8 cellular contexts compared by ENCODE assay signal in the genomic region with DNA sequence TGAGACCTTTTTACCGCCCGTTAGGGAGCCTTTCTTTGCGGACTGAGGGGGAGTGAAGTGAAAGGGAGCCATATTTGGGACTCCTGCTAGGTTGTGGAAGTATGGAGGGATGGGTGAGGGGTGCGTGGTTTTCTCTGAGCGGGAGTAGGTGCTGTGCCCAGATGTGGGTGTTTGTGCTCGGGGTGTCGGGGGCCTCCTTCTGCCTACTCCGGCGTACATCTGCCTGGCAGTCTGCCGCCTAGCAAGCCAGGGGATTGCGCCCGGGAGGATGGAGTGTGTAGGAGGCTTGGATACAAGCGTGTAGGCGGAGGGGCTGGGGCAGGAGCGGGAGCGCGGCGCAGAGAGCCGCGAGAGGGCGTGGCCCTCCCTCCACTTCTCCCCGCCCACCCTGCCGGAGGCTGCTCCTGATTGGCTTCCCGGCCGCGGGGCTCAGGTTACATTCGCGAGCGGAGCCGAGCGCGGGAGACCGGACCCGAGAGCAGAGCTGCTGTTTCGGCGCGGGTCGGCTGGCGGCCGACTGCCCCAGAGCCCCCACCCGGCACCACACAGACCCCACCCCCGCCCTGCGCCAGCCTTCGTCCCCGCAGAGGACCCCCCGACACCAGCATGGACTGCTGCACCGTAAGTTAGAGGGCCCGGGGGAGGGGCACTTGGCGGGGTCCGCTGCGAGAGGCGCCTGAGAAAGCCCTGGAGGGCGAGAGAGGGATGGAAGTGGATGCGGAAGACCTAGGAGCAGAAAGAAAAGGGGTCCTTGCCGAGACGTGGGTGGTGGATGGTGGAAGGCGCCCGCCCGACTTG. TPM values are rescaled to one million over a fixed set of nuclear protein-coding genes. Genes with fewer than 3 reads are reported as not detected.
A peak's percentile ranks its signal among the peaks of the same experiment; 100 is the strongest.
DNase-seq lines count a peak whose midpoint lies in the region; ATAC-seq and TF ChIP-seq lines count a peak whose summit lies in the region.

NRGN (plus strand) TSS at position 464 of the 798 bp plus-strand sequence; CDS start at position 607, 143 bp downstream.

- TF ChIP-seq CTCF in Panc1 (IDR thresholded peaks at IDR 0.05), result no peak
- TF ChIP-seq CTCF in fibroblast of mammary gland (conservative IDR thresholded peaks at IDR 0.05; ENCODE audit: control insufficient read depth, insufficient read depth, low read depth, low read length), result no peak

- intact Hi-C loops in Panc1 (cut with micrococcal nuclease; ENCODE audit: unreplicated experiment), result no loop called here
- intact Hi-C loops in activated T-helper 1 cell treated with anti-CD3 and anti-CD28 coated beads, Interleukin-12 subunit alpha, Interleukin-12 subunit beta, Interleukin-2, Interleukin-4 antibody, amounts not matched to agents 30 ng/mL and 10 ng/mL and 1 ng/mL, durations not matched to agents 14 hours and 24 hours and 36 hours (cut with micrococcal nuclease), result loop anchor here (1.0 to 10.0 kb wide), 7 partner anchors 8 to 1675 kb away; partner anchors contain the start of genes HSPA8, SIAE, SPA17 and TBRG1

- no peak within 1 kb of the TSS for H3K27ac ChIP-seq in Panc1 (ENCODE audit: low read length)

- POLR2A ChIA-PET in Panc1 (lab: Charles Lee), result interaction anchor here (1.0 kb wide), 1 partner anchor 66 kb away, joined by 3 read pairs; the partner anchor contains the start of genes SIAE and SPA17
- POLR2A ChIA-PET in naive thymus-derived CD8-positive, alpha-beta T cell (lab: Charles Lee), result interaction anchor here (0.6 to 2.0 kb wide), 2 partner anchors 42 to 69 kb away, joined by 3 to 6 read pairs; no protein-coding TSS in a partner anchor

- H3K27me3 ChIP-seq in Panc1 (ENCODE audit: control insufficient read depth, insufficient read depth, low read length), result peaks cover 40% of the 10 kb centered on the region

- H3K4me3 ChIP-seq in Jurkat, Clone E6-1 (ENCODE audit: low read length), result peak within 1 kb of the TSS; percentile 55
- H3K4me3 ChIP-seq in Panc1 (ENCODE audit: low read depth in 2 of 2, low read length in 2 of 2) (peak within 1 kb of the TSS; percentile 52 to 67), fibroblast of mammary gland (ENCODE audit: control insufficient read depth, low read depth, low read length) (peak within 1 kb of the TSS; percentile 64)

- peaks cover 2% of the 10 kb centered on the region for H3K36me3 Mint-ChIP-seq in activated T-helper 1 cell treated with anti-CD3 and anti-CD28 coated beads, Interleukin-12 subunit alpha, Interleukin-12 subunit beta, Interleukin-2, Interleukin-4 antibody, amounts not matched to agents 30 ng/mL and 10 ng/mL and 1 ng/mL, durations not matched to agents 14 hours and 24 hours and 36 hours (ENCODE audit: low read depth)
- no peaks in the 10 kb centered on the region for H3K36me3 Mint-ChIP-seq in naive thymus-derived CD8-positive, alpha-beta T cell
- H3K36me3 Mint-ChIP-seq in stimulated activated memory B cell treated with anti-CD40 and anti-IgM and Interleukin-4, amounts not matched to agents 10 μg/mL and 1 μg/mL and 100 μg/mL, for 72 hours, result no peaks in the 10 kb centered on the region

- peaks cover 38% of the 10 kb centered on the region for H3K27me3 Mint-ChIP-seq in activated T-helper 1 cell treated with anti-CD3 and anti-CD28 coated beads, Interleukin-12 subunit alpha, Interleukin-12 subunit beta, Interleukin-2, Interleukin-4 antibody, amounts not matched to agents 30 ng/mL and 10 ng/mL and 1 ng/mL, durations not matched to agents 14 hours and 24 hours and 36 hours (ENCODE audit: insufficient read depth)
- peaks cover 0 to 13% (median 1%) of the 10 kb centered on the region in 5 donors for H3K27me3 Mint-ChIP-seq in naive thymus-derived CD8-positive, alpha-beta T cell
- H3K27me3 Mint-ChIP-seq in stimulated activated memory B cell treated with anti-CD40 and anti-IgM and Interleukin-4, amounts not matched to agents 10 μg/mL and 1 μg/mL and 100 μg/mL, for 72 hours, result peaks cover 13% of the 10 kb centered on the region

- no peaks in the 10 kb centered on the region for H3K9me3 ChIP-seq in Panc1 (ENCODE audit: control insufficient read depth, insufficient read depth, low read depth, low read length)

- peak within 1 kb of the TSS; percentile 54 for H3K27ac Mint-ChIP-seq in activated T-helper 1 cell treated with anti-CD3 and anti-CD28 coated beads, Interleukin-12 subunit alpha, Interleukin-12 subunit beta, Interleukin-2, Interleukin-4 antibody, amounts not matched to agents 30 ng/mL and 10 ng/mL and 1 ng/mL, durations not matched to agents 14 hours and 24 hours and 36 hours
- peak within 1 kb of the TSS in 7 of 10 donors; percentile 21 to 80 (median 62) for H3K27ac Mint-ChIP-seq in naive thymus-derived CD8-positive, alpha-beta T cell
- H3K27ac Mint-ChIP-seq in stimulated activated memory B cell treated with anti-CD40 and anti-IgM and Interleukin-4, amounts not matched to agents 10 μg/mL and 1 μg/mL and 100 μg/mL, for 72 hours, result peak within 1 kb of the TSS; percentile 23

- H3K4me1 Mint-ChIP-seq in activated T-helper 1 cell treated with anti-CD3 and anti-CD28 coated beads, Interleukin-12 subunit alpha, Interleukin-12 subunit beta, Interleukin-2, Interleukin-4 antibody, amounts not matched to agents 30 ng/mL and 10 ng/mL and 1 ng/mL, durations not matched to agents 14 hours and 24 hours and 36 hours (ENCODE audit: low read depth), result peaks cover 25% of the 10 kb centered on the region
- H3K4me1 Mint-ChIP-seq in naive thymus-derived CD8-positive, alpha-beta T cell, result peaks cover 14 to 32% (median 24%) of the 10 kb centered on the region in 4 donors
- peaks cover 27% of the 10 kb centered on the region for H3K4me1 Mint-ChIP-seq in stimulated activated memory B cell treated with anti-CD40 and anti-IgM and Interleukin-4, amounts not matched to agents 10 μg/mL and 1 μg/mL and 100 μg/mL, for 72 hours

- peak within 1 kb of the TSS; percentile 85 for H3K4me3 Mint-ChIP-seq in activated T-helper 1 cell treated with anti-CD3 and anti-CD28 coated beads, Interleukin-12 subunit alpha, Interleukin-12 subunit beta, Interleukin-2, Interleukin-4 antibody, amounts not matched to agents 30 ng/mL and 10 ng/mL and 1 ng/mL, durations not matched to agents 14 hours and 24 hours and 36 hours
- peak within 1 kb of the TSS; percentile 79 to 89 (median 85) for H3K4me3 Mint-ChIP-seq in naive thymus-derived CD8-positive, alpha-beta T cell
- H3K4me3 Mint-ChIP-seq in stimulated activated memory B cell treated with anti-CD40 and anti-IgM and Interleukin-4, amounts not matched to agents 10 μg/mL and 1 μg/mL and 100 μg/mL, for 72 hours, result peak within 1 kb of the TSS; percentile 81

- no TSS peak for BruUV-seq in Panc1 (replicated peaks; lab: Mats Ljungman, UMichigan)

- H3K9me3 Mint-ChIP-seq in activated T-helper 1 cell treated with anti-CD3 and anti-CD28 coated beads, Interleukin-12 subunit alpha, Interleukin-12 subunit beta, Interleukin-2, Interleukin-4 antibody, amounts not matched to agents 30 ng/mL and 10 ng/mL and 1 ng/mL, durations not matched to agents 14 hours and 24 hours and 36 hours, result no peaks in the 10 kb centered on the region
- H3K9me3 Mint-ChIP-seq in naive thymus-derived CD8-positive, alpha-beta T cell, result no peaks in the 10 kb centered on the region
- H3K9me3 Mint-ChIP-seq in stimulated activated memory B cell treated with anti-CD40 and anti-IgM and Interleukin-4, amounts not matched to agents 10 μg/mL and 1 μg/mL and 100 μg/mL, for 72 hours, result no peaks in the 10 kb centered on the region

- H3K36me3 ChIP-seq in Panc1 (ENCODE audit: control insufficient read depth, insufficient read depth, low read length), result no peaks in the 10 kb centered on the region

- CTCF ChIA-PET in Panc1 (lab: Charles Lee), result interaction anchor here (1.4 kb wide), 1 partner anchor 23 kb away, joined by 3 read pairs; no protein-coding TSS in a partner anchor

- DNase-seq in DMS53 treated with DMSO at 0.1 percent for 48 hours (lab: John Stamatoyannopoulos, UW; ENCODE audit: unreplicated experiment), result peak; percentile 83
- DNase-seq in Jurkat, Clone E6-1 (ENCODE audit: low read depth, low spot score), result peak; percentile 70
- DNase-seq in Panc1 (ENCODE audit: low read depth, low spot score), result no peak
- DNase-seq in activated T-helper 1 cell treated with anti-CD3 and anti-CD28 coated beads, Interleukin-12 subunit alpha, Interleukin-12 subunit beta, Interleukin-2, Interleukin-4 antibody, amounts not matched to agents 30 ng/mL and 10 ng/mL and 1 ng/mL, durations not matched to agents 14 hours and 24 hours and 36 hours (ENCODE audit: low spot score), result peak; percentile 80
- DNase-seq in fibroblast of mammary gland (ENCODE audit: low read depth), result peak; percentile 77
- peak; percentile 68 to 91 (median 78) for DNase-seq in naive thymus-derived CD8-positive, alpha-beta T cell

- in situ Hi-C loops in Panc1 (cut with HindIII; ENCODE audit: low pct_unique_long_range_greater_than_20kb, low sequenced_read_pairs), result no loop called here

- ATAC-seq in GM21737 (IDR thresholded peaks at IDR 0.05; ENCODE audit: unreplicated experiment) (peak; percentile 98), Panc1 (peak; percentile 98)
- ATAC-seq in naive thymus-derived CD8-positive, alpha-beta T cell, result peak; percentile 91 to 94
- peak; percentile 94 for ATAC-seq in stimulated activated memory B cell treated with anti-CD40 and anti-IgM and Interleukin-4, amounts not matched to agents 10 μg/mL and 1 μg/mL and 100 μg/mL, for 72 hours

- H3K4me1 ChIP-seq in Panc1 (ENCODE audit: control insufficient read depth, insufficient read depth, low read length), result peaks cover 5% of the 10 kb centered on the region; the same call in 1 of the 2 replicates

RNA-seq across cellular contexts. Expression of gene NRGN, which starts in this region (rescaled TPM):
- 19.5 TPM for polyA plus RNA-seq in Jurkat, Clone E6-1 (2012; ENCODE audit: insufficient read depth, insufficient read length)
- 5.7 TPM for total RNA-seq in Panc1 (2021; ENCODE audit: unreplicated experiment)
- polyA plus RNA-seq in Panc1 (2012; ENCODE audit: insufficient read length), result 2.1 TPM
- total RNA-seq in activated T-helper 1 cell treated with anti-CD3 and anti-CD28 coated beads, Interleukin-12 subunit alpha, Interleukin-12 subunit beta, Interleukin-2, Interleukin-4 antibody, amounts not matched to agents 30 ng/mL and 10 ng/mL and 1 ng/mL, durations not matched to agents 14 hours and 24 hours and 36 hours, result 3.9 and 6.1 TPM in 2 replicates
- total RNA-seq in naive thymus-derived CD8-positive, alpha-beta T cell, result under 1 TPM; 0.68 to 0.69 TPM
- under 1 TPM in 2 of 3 donors, not detected in 1; 0.14 to 0.20 TPM for polyA plus RNA-seq in naive thymus-derived CD8-positive, alpha-beta T cell

Comparison
In these comparisons a context has a peak if more than half of its experiments do, and no peak if none do; other contexts are left out.
1. Peak in DNase-seq and ATAC-seq in naive thymus-derived CD8-positive, alpha-beta T cell; RNA of the gene not detected or under 1 TPM.